In the genomic region with DNA sequence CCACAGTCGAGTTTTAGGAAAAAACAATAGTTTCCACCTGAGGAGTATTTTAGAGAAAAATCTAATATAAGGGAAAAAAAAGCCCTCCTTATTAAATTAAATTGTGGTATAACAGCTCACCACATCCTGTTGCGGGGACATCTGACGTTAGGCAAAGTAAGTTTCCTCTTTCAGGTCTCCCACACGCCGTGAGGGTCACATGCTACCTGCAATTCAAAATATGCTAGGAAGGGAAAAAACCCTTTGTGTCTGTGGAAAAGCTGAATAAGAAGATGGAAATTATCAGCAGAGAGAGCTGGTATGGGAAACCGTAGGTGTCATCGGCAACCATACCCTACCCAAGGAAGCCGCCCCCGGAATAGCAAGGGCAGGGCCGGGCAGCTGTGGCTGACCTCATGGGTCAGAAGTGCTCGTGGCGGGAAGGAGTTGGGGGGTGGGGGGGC, we compare ENCODE assay signal across 9 cellular contexts.
A peak's percentile ranks its signal among the peaks of the same experiment; 100 is the strongest.
DNase-seq lines count a peak whose midpoint lies in the region; TF ChIP-seq lines count a peak whose summit lies in the region.
"Had no signal": no experiment of that assay in that cellular context is flagged by ENCODE, and none has a peak within 500 bp of the region (broad histone marks: within the 10 kb centered on the region; RNA-seq: fewer than 3 reads in every experiment).

No MANE protein-coding gene starts in this region.

- no peak for TF ChIP-seq CTCF in GM12865 (IDR thresholded peaks at IDR 0.05; ENCODE audit: insufficient read depth, low read depth, low read length, missing control alignments)
- TF ChIP-seq CTCF in HEK293 (tag by site-specific recombination; IDR thresholded peaks at IDR 0.05) = no peak
- TF ChIP-seq CTCF in osteocyte (IDR thresholded peaks at IDR 0.05) = no peak

- CTCF ChIA-PET in HEK293 (lab: Yijun Ruan, JAX) = interaction anchor here (0.6 to 2.7 kb wide), 2 partner anchors 145 to 289 kb away, joined by 3 to 10 read pairs; no protein-coding TSS in a partner anchor

- H3K36me3 Mint-ChIP-seq in osteocyte (ENCODE audit: unreplicated experiment) = no peaks in the 10 kb centered on the region

- no peaks in the 10 kb centered on the region for H3K9me3 ChIP-seq in HEK293 (ENCODE audit: control insufficient read depth, insufficient read depth, low read depth, low read length)
- H3K9me3 ChIP-seq: body of pancreas had no signal

- DNase-seq in GM12865 (ENCODE audit: low read depth) = peak; percentile 54
- peak; percentile 63 to 76 for DNase-seq in NOMO-1 (lab: John Stamatoyannopoulos, UW; ENCODE audit: unreplicated experiment in 2 of 2)
- peak; percentile 41 for DNase-seq in activated gamma-delta T cell (lab: John Stamatoyannopoulos, UW)
- peak; percentile 41 to 51 for DNase-seq in stimulated activated CD4-positive, alpha-beta T cell treated with anti-CD3 and anti-CD28 coated beads, Interleukin-15, amount 100 ng/mL, for 1 hour (ENCODE audit: low read depth in 1 of 2, low spot score in 1 of 2)
- DNase-seq in putamen (ENCODE audit: low spot score) = no peak
- DNase-seq in NCI-H2107 treated with DMSO at 0.1 percent for 48 hours (lab: John Stamatoyannopoulos, UW; ENCODE audit: unreplicated experiment) = no peak
- no peak for DNase-seq in osteocyte (ENCODE audit: extremely low spot score, unreplicated experiment)

- H3K4me3 ChIP-seq in GM12865 (ENCODE audit: low read depth, low read length) (no peak overlapping the region), HEK293 (ENCODE audit: low read depth, low read length) (no peak overlapping the region)
- H3K4me3 ChIP-seq: body of pancreas had no signal

- H3K4me1 Mint-ChIP-seq in osteocyte (ENCODE audit: unreplicated experiment) = peaks cover 21% of the 10 kb centered on the region

- H3K27ac ChIP-seq in HEK293 (ENCODE audit: extremely low read depth, low read depth, low read length) = no peak overlapping the region
- H3K27ac ChIP-seq: body of pancreas had no signal

- H3K27me3 Mint-ChIP-seq in osteocyte (ENCODE audit: unreplicated experiment) = peaks cover 4% of the 10 kb centered on the region

- H3K36me3 ChIP-seq in HEK293 (ENCODE audit: control insufficient read depth in 2 of 2, insufficient read depth in 1 of 2, low read length in 2 of 2) = peaks cover 0 to 11% of the 10 kb centered on the region in 2 experiments; a peak in 1 of 3 replicates

- H3K4me3 Mint-ChIP-seq in osteocyte (ENCODE audit: unreplicated experiment) = no peak overlapping the region

- H3K27ac Mint-ChIP-seq in osteocyte (ENCODE audit: unreplicated experiment) = no peak overlapping the region

- H3K4me1 ChIP-seq in HEK293 (ENCODE audit: control insufficient read depth, insufficient read depth, low read length) = no peaks in the 10 kb centered on the region
- H3K4me1 ChIP-seq: body of pancreas had no signal

- H3K9me3 Mint-ChIP-seq in osteocyte (ENCODE audit: unreplicated experiment) = no peaks in the 10 kb centered on the region

- POLR2A ChIA-PET in HEK293 (lab: Yijun Ruan, JAX) = no interaction called here

TF ChIP-seq in HEK293, 187 proteins besides CTCF, POLR2A, EP300 and RAD21:
- peak; percentile 21; the same call in 1 of the 2 replicates for TF ChIP-seq ZFHX2 (tag by site-specific recombination; conservative IDR thresholded peaks at IDR 0.05)
- no peak for TF ChIP-seq ZNF677 (tag by site-specific recombination; IDR thresholded peaks at IDR 0.05)

Comparison
In these comparisons a context has a peak if more than half of its experiments do, and no peak if none do; other contexts are left out.
1. DNase-seq: peak in GM12865 (single experiment), NOMO-1 (2 of 2), activated gamma-delta T cell (single experiment) and stimulated activated CD4-positive, alpha-beta T cell treated with anti-CD3 and anti-CD28 coated beads, Interleukin-15, amount 100 ng/mL, for 1 hour (2 of 2); none in putamen (single experiment), NCI-H2107 treated with DMSO at 0.1 percent for 48 hours (single experiment) and osteocyte (single experiment).